In genomic region chr19:48616041-48616436, GRCh38 we compare ENCODE assay signal across 11 cellular contexts. TPM values are rescaled to one million over a fixed set of nuclear protein-coding genes. Genes with fewer than 3 reads are reported as not detected.
DNase-seq lines count a peak whose midpoint lies in the region; ATAC-seq and TF ChIP-seq lines count a peak whose summit lies in the region.
"Had no signal": no experiment of that assay in that cellular context is flagged by ENCODE, and none has a peak within 500 bp of the region (broad histone marks: within the 10 kb centered on the region; RNA-seq: fewer than 3 reads in every experiment).

No MANE protein-coding gene starts in this region.

- H3K9me3 ChIP-seq in fibroblast of lung (ENCODE audit: control insufficient read depth, insufficient read depth, low read depth, low read length) = no peaks in the 10 kb centered on the region

- H3K4me1 ChIP-seq in fibroblast of lung (ENCODE audit: control insufficient read depth, extremely low read depth, insufficient read depth, low read length) = peaks cover 12% of the 10 kb centered on the region

- peaks cover 28% of the 10 kb centered on the region for H3K36me3 ChIP-seq in fibroblast of lung (ENCODE audit: control insufficient read depth, insufficient read depth, low read length)

- H3K9me3 Mint-ChIP-seq in activated CD8-positive, alpha-beta memory T cell treated with anti-CD3 and anti-CD28 coated beads, Interleukin-2, amount 10 ng/mL, durations not matched to agents 7 days and 5 days (ENCODE audit: low read depth) = no peaks in the 10 kb centered on the region
- no peaks in the 10 kb centered on the region for H3K9me3 Mint-ChIP-seq in T-helper 2 cell treated with Interferon-gamma antibody and Interleukin-4, amounts not matched to agents 5 μg/mL and 100 μg/mL, for 36 hours
- no peaks in the 10 kb centered on the region for H3K9me3 Mint-ChIP-seq in stimulated activated memory B cell treated with anti-CD40 and anti-IgM and Interleukin-4, amounts not matched to agents 10 μg/mL and 1 μg/mL and 100 μg/mL, for 72 hours

- no peak for TF ChIP-seq CTCF in fibroblast of lung (conservative IDR thresholded peaks at IDR 0.05 in 1 of 2, IDR thresholded peaks at IDR 0.05 in 1 of 2; ENCODE audit: low read depth in 1 of 2, low read length in 2 of 2)

- H4K20me1 ChIP-seq in fibroblast of lung (ENCODE audit: control insufficient read depth, extremely low read depth, insufficient read depth, low read length) = peaks cover 2% of the 10 kb centered on the region

- CTCF ChIA-PET in activated CD8-positive, alpha-beta memory T cell treated with anti-CD3 and anti-CD28 coated beads, Interleukin-2, amount 10 ng/mL, durations not matched to agents 7 days and 5 days (lab: Charles Lee) = interaction anchor here (2.3 to 2.6 kb wide), 2 partner anchors 8 to 27 kb away, joined by 9 to 12 read pairs; no protein-coding TSS in a partner anchor

- no peak overlapping the region for H3K9ac ChIP-seq in fibroblast of lung (ENCODE audit: insufficient read depth, low read length)

- H3K4me2 ChIP-seq in fibroblast of lung (ENCODE audit: extremely low read depth, insufficient read depth, low read length) = peak overlapping the region; percentile 100

- H3K27ac ChIP-seq in fibroblast of lung (ENCODE audit: insufficient read depth, low read length) = no peak overlapping the region

- peaks cover 37% of the 10 kb centered on the region for H3K79me2 ChIP-seq in fibroblast of lung (ENCODE audit: control insufficient read depth, insufficient read depth, low read length)

- peaks cover 33% of the 10 kb centered on the region for H3K4me1 Mint-ChIP-seq in activated CD8-positive, alpha-beta memory T cell treated with anti-CD3 and anti-CD28 coated beads, Interleukin-2, amount 10 ng/mL, durations not matched to agents 7 days and 5 days
- peaks cover 23% of the 10 kb centered on the region for H3K4me1 Mint-ChIP-seq in T-helper 2 cell treated with Interferon-gamma antibody and Interleukin-4, amounts not matched to agents 5 μg/mL and 100 μg/mL, for 36 hours (ENCODE audit: low read depth)
- H3K4me1 Mint-ChIP-seq in stimulated activated memory B cell treated with anti-CD40 and anti-IgM and Interleukin-4, amounts not matched to agents 10 μg/mL and 1 μg/mL and 100 μg/mL, for 72 hours = peaks cover 62% of the 10 kb centered on the region

- H3K27ac Mint-ChIP-seq in activated CD8-positive, alpha-beta memory T cell treated with anti-CD3 and anti-CD28 coated beads, Interleukin-2, amount 10 ng/mL, durations not matched to agents 7 days and 5 days = peak overlapping the region; percentile 99
- H3K27ac Mint-ChIP-seq in T-helper 2 cell treated with Interferon-gamma antibody and Interleukin-4, amounts not matched to agents 5 μg/mL and 100 μg/mL, for 36 hours = peak overlapping the region; percentile 63
- H3K27ac Mint-ChIP-seq in stimulated activated memory B cell treated with anti-CD40 and anti-IgM and Interleukin-4, amounts not matched to agents 10 μg/mL and 1 μg/mL and 100 μg/mL, for 72 hours = peak overlapping the region; percentile 98

- no peak overlapping the region for H3K4me3 ChIP-seq in fibroblast of lung (replicated peaks in 1 of 4; ENCODE audit: control extremely low read depth in 1 of 4, insufficient read depth in 1 of 4, low read depth in 3 of 4, low read length in 4 of 4)
- H3K4me3 ChIP-seq: smooth muscle cell had no signal

- peaks cover 42% of the 10 kb centered on the region for H3K36me3 Mint-ChIP-seq in activated CD8-positive, alpha-beta memory T cell treated with anti-CD3 and anti-CD28 coated beads, Interleukin-2, amount 10 ng/mL, durations not matched to agents 7 days and 5 days
- H3K36me3 Mint-ChIP-seq in T-helper 2 cell treated with Interferon-gamma antibody and Interleukin-4, amounts not matched to agents 5 μg/mL and 100 μg/mL, for 36 hours (ENCODE audit: low read depth) = peaks cover 43% of the 10 kb centered on the region
- H3K36me3 Mint-ChIP-seq in stimulated activated memory B cell treated with anti-CD40 and anti-IgM and Interleukin-4, amounts not matched to agents 10 μg/mL and 1 μg/mL and 100 μg/mL, for 72 hours = peaks cover 56% of the 10 kb centered on the region

- no peak overlapping the region for H2AFZ ChIP-seq in fibroblast of lung (ENCODE audit: low read length)

- no peak for DNase-seq in activated CD8-positive, alpha-beta memory T cell treated with anti-CD3 and anti-CD28 coated beads, Interleukin-2, amount 10 ng/mL, durations not matched to agents 7 days and 5 days
- DNase-seq in activated CD8-positive, alpha-beta memory T cell treated with anti-CD3 and anti-CD28 coated beads, Interleukin-2, amount 50 U/mL, for 4 hours = no peak
- DNase-seq in T-helper 2 cell treated with Interferon-gamma antibody and Interleukin-4, amounts not matched to agents 5 μg/mL and 100 μg/mL, for 36 hours (ENCODE audit: low spot score) = no peak
- no peak for DNase-seq in fibroblast of lung (ENCODE audit: low read depth in 2 of 2)
- DNase-seq in KG1 (lab: John Stamatoyannopoulos, UW) = no peak
- DNase-seq: MV-4-11 had no signal

- H3K27me3 Mint-ChIP-seq in activated CD8-positive, alpha-beta memory T cell treated with anti-CD3 and anti-CD28 coated beads, Interleukin-2, amount 10 ng/mL, durations not matched to agents 7 days and 5 days = no peaks in the 10 kb centered on the region
- no peaks in the 10 kb centered on the region for H3K27me3 Mint-ChIP-seq in T-helper 2 cell treated with Interferon-gamma antibody and Interleukin-4, amounts not matched to agents 5 μg/mL and 100 μg/mL, for 36 hours (ENCODE audit: low read depth)
- no peaks in the 10 kb centered on the region for H3K27me3 Mint-ChIP-seq in stimulated activated memory B cell treated with anti-CD40 and anti-IgM and Interleukin-4, amounts not matched to agents 10 μg/mL and 1 μg/mL and 100 μg/mL, for 72 hours

- no peak for ATAC-seq in activated CD8-positive, alpha-beta memory T cell treated with anti-CD3 and anti-CD28 coated beads, Interleukin-2, amount 10 ng/mL, durations not matched to agents 7 days and 5 days
- no peak for ATAC-seq in stimulated activated memory B cell treated with anti-CD40 and anti-IgM and Interleukin-4, amounts not matched to agents 10 μg/mL and 1 μg/mL and 100 μg/mL, for 72 hours
- ATAC-seq in GM21717 (IDR thresholded peaks at IDR 0.05; ENCODE audit: unreplicated experiment) (no peak), HG03108 (IDR thresholded peaks at IDR 0.05; ENCODE audit: unreplicated experiment) (no peak)
- ATAC-seq: left lobe of liver had no signal

- H3K4me3 Mint-ChIP-seq in activated CD8-positive, alpha-beta memory T cell treated with anti-CD3 and anti-CD28 coated beads, Interleukin-2, amount 10 ng/mL, durations not matched to agents 7 days and 5 days = peak overlapping the region; percentile 98
- H3K4me3 Mint-ChIP-seq in T-helper 2 cell treated with Interferon-gamma antibody and Interleukin-4, amounts not matched to agents 5 μg/mL and 100 μg/mL, for 36 hours = peak overlapping the region; percentile 97
- peak overlapping the region; percentile 95 for H3K4me3 Mint-ChIP-seq in stimulated activated memory B cell treated with anti-CD40 and anti-IgM and Interleukin-4, amounts not matched to agents 10 μg/mL and 1 μg/mL and 100 μg/mL, for 72 hours

- H3K27me3 ChIP-seq in fibroblast of lung (ENCODE audit: control insufficient read depth, insufficient read depth, low read length) = no peaks in the 10 kb centered on the region

RNA-seq across cellular contexts. Expression of gene FAM83E, which starts 1.2 kb away (rescaled TPM):
- 1 to 10 TPM; 2.8 to 4.1 TPM for total RNA-seq in activated CD8-positive, alpha-beta memory T cell treated with anti-CD3 and anti-CD28 coated beads, Interleukin-2, amount 10 ng/mL, durations not matched to agents 7 days and 5 days
- 0.50 and 1.0 TPM in 2 replicates for total RNA-seq in fibroblast of lung
- not detected in 2 replicates for polyA plus RNA-seq in fibroblast of lung
- polyA plus RNA-seq in fibroblast of lung (2012) = not detected in 2 replicates
- not detected in 2 replicates for polyA minus RNA-seq in fibroblast of lung (ENCODE audit: low replicate concordance)

RNA-seq across cellular contexts. Expression of gene RPL18, which starts 2.9 kb away (rescaled TPM):
- total RNA-seq in activated CD8-positive, alpha-beta memory T cell treated with anti-CD3 and anti-CD28 coated beads, Interleukin-2, amount 10 ng/mL, durations not matched to agents 7 days and 5 days = 1,000 to 10,000 TPM; 1,413 to 1,465 TPM
- total RNA-seq in fibroblast of lung = 2,017 and 2,054 TPM in 2 replicates
- 1,166 and 1,578 TPM in 2 replicates for polyA plus RNA-seq in fibroblast of lung
- 2,372 and 2,688 TPM in 2 replicates for polyA plus RNA-seq in fibroblast of lung (2012)
- polyA minus RNA-seq in fibroblast of lung (ENCODE audit: low replicate concordance) = 1,142 and 1,357 TPM in 2 replicates

RNA-seq across cellular contexts. Expression of gene SPHK2, which starts 3.3 kb away (rescaled TPM):
- 10 to 100 TPM; 37.3 to 43.4 TPM for total RNA-seq in activated CD8-positive, alpha-beta memory T cell treated with anti-CD3 and anti-CD28 coated beads, Interleukin-2, amount 10 ng/mL, durations not matched to agents 7 days and 5 days
- total RNA-seq in fibroblast of lung = 5.1 and 9.6 TPM in 2 replicates
- polyA plus RNA-seq in fibroblast of lung = 3.4 and 5.7 TPM in 2 replicates
- 6.5 and 13.9 TPM in 2 replicates for polyA plus RNA-seq in fibroblast of lung (2012)
- 4.5 and 6.4 TPM in 2 replicates for polyA minus RNA-seq in fibroblast of lung (ENCODE audit: low replicate concordance)

RNA-seq across cellular contexts. Expression of gene SPACA4, which starts 9.5 kb away (rescaled TPM):
- not detected for total RNA-seq in activated CD8-positive, alpha-beta memory T cell treated with anti-CD3 and anti-CD28 coated beads, Interleukin-2, amount 10 ng/mL, durations not matched to agents 7 days and 5 days
- total RNA-seq in fibroblast of lung = not detected in 2 replicates
- not detected in 2 replicates for polyA plus RNA-seq in fibroblast of lung
- polyA plus RNA-seq in fibroblast of lung (2012) = not detected in 2 replicates
- not detected in 2 replicates for polyA minus RNA-seq in fibroblast of lung (ENCODE audit: low replicate concordance)
- total RNA-seq: left lobe of liver, smooth muscle cell had no signal

RNA-seq across cellular contexts. Expression of gene DBP, which starts 21.1 kb away (rescaled TPM):
- total RNA-seq in activated CD8-positive, alpha-beta memory T cell treated with anti-CD3 and anti-CD28 coated beads, Interleukin-2, amount 10 ng/mL, durations not matched to agents 7 days and 5 days = 10 to 100 TPM; 11.3 to 18.0 TPM
- total RNA-seq in fibroblast of lung = 17.2 and 23.6 TPM in 2 replicates
- 3.2 and 4.8 TPM in 2 replicates for polyA plus RNA-seq in fibroblast of lung
- polyA plus RNA-seq in fibroblast of lung (2012) = 6.0 and 11.1 TPM in 2 replicates
- 1.6 and 6.7 TPM in 2 replicates for polyA minus RNA-seq in fibroblast of lung (ENCODE audit: low replicate concordance)
